Comparison of ENCODE assay signal across 8 cellular contexts in genomic region chr6:53547166-53547814, GRCh38. TPM values are rescaled to one million over a fixed set of nuclear protein-coding genes. Genes with fewer than 3 reads are reported as not detected.
DNase-seq lines count a peak whose midpoint lies in the region; ATAC-seq and TF ChIP-seq lines count a peak whose summit lies in the region.

No MANE protein-coding gene starts in this region.

- POLR2A ChIA-PET in activated CD4-positive, alpha-beta T cell treated with anti-CD3 and anti-CD28 coated beads, Interleukin-2, amount 10 ng/mL, durations not matched to agents 7 days and 5 days (lab: Charles Lee): no interaction called here

- peaks cover 7% of the 10 kb centered on the region for H3K36me3 Mint-ChIP-seq in activated CD4-positive, alpha-beta T cell treated with anti-CD3 and anti-CD28 coated beads, Interleukin-2, amount 10 ng/mL, durations not matched to agents 7 days and 5 days (ENCODE audit: low read depth)
- peaks cover 9% of the 10 kb centered on the region for H3K36me3 Mint-ChIP-seq in glutamatergic neuron (ENCODE audit: unreplicated experiment)

- H3K4me3 Mint-ChIP-seq in activated CD4-positive, alpha-beta T cell treated with anti-CD3 and anti-CD28 coated beads, Interleukin-2, amount 10 ng/mL, durations not matched to agents 7 days and 5 days: peak overlapping the region; percentile 76
- peak overlapping the region; percentile 92 for H3K4me3 Mint-ChIP-seq in glutamatergic neuron (ENCODE audit: unreplicated experiment)

- H3K27me3 Mint-ChIP-seq in activated CD4-positive, alpha-beta T cell treated with anti-CD3 and anti-CD28 coated beads, Interleukin-2, amount 10 ng/mL, durations not matched to agents 7 days and 5 days: peaks cover 16% of the 10 kb centered on the region
- peaks cover 4% of the 10 kb centered on the region for H3K27me3 Mint-ChIP-seq in glutamatergic neuron (ENCODE audit: unreplicated experiment)

- H3K4me3 ChIP-seq in skeletal muscle cell (ENCODE audit: low read depth, low read length): peak overlapping the region; percentile 74

- ATAC-seq in HG03103 (IDR thresholded peaks at IDR 0.05; ENCODE audit: low read depth, unreplicated experiment) (peak; percentile 13), SK-N-SH treated with all-trans-retinoic acid at 6 μM for 48 hours (peak; percentile 25)

- peaks cover 3% of the 10 kb centered on the region for H3K9me3 Mint-ChIP-seq in activated CD4-positive, alpha-beta T cell treated with anti-CD3 and anti-CD28 coated beads, Interleukin-2, amount 10 ng/mL, durations not matched to agents 7 days and 5 days
- peaks cover 4% of the 10 kb centered on the region for H3K9me3 Mint-ChIP-seq in glutamatergic neuron (ENCODE audit: unreplicated experiment)

- peak overlapping the region; percentile 78 for H3K27ac Mint-ChIP-seq in activated CD4-positive, alpha-beta T cell treated with anti-CD3 and anti-CD28 coated beads, Interleukin-2, amount 10 ng/mL, durations not matched to agents 7 days and 5 days
- peak overlapping the region; percentile 46 for H3K27ac Mint-ChIP-seq in glutamatergic neuron (ENCODE audit: unreplicated experiment)

- no peak for DNase-seq in activated CD4-positive, alpha-beta T cell treated with anti-CD3 and anti-CD28 coated beads, Interleukin-2, amount 10 ng/mL, durations not matched to agents 7 days and 5 days
- no peak for DNase-seq in activated CD4-positive, alpha-beta T cell treated with anti-CD3 and anti-CD28 coated beads for 1 hour
- DNase-seq in glutamatergic neuron (no peak), skeletal muscle cell (ENCODE audit: low read depth) (no peak), dedifferentiated amniotic fluid mesenchymal stem cell (ENCODE audit: extremely low spot score) (no peak), occipital lobe (lab: John Stamatoyannopoulos, UW) (no peak)

- TF ChIP-seq CTCF in glutamatergic neuron (IDR thresholded peaks at IDR 0.05; ENCODE audit: partially characterized antibody, unreplicated experiment): no peak

- H3K4me1 Mint-ChIP-seq in activated CD4-positive, alpha-beta T cell treated with anti-CD3 and anti-CD28 coated beads, Interleukin-2, amount 10 ng/mL, durations not matched to agents 7 days and 5 days: peaks cover 46% of the 10 kb centered on the region
- H3K4me1 Mint-ChIP-seq in glutamatergic neuron (ENCODE audit: low read depth, unreplicated experiment): peaks cover 7% of the 10 kb centered on the region

- CTCF ChIA-PET in activated CD4-positive, alpha-beta T cell treated with anti-CD3 and anti-CD28 coated beads, Interleukin-2, amount 10 ng/mL, durations not matched to agents 7 days and 5 days (lab: Charles Lee): interaction anchor here (0.7 to 2.2 kb wide), 5 partner anchors 8 to 102 kb away, joined by 3 to 7 read pairs (median 3); no protein-coding TSS in a partner anchor

TF ChIP-seq in SK-N-SH treated with all-trans-retinoic acid at 6 μM for 48 hours, 23 proteins besides CTCF, POLR2A, EP300 and RAD21:
- TF ChIP-seq ESRRG (CRISPR knock-in tag; IDR thresholded peaks at IDR 0.05): no peak
- TF ChIP-seq, protein P1, sequence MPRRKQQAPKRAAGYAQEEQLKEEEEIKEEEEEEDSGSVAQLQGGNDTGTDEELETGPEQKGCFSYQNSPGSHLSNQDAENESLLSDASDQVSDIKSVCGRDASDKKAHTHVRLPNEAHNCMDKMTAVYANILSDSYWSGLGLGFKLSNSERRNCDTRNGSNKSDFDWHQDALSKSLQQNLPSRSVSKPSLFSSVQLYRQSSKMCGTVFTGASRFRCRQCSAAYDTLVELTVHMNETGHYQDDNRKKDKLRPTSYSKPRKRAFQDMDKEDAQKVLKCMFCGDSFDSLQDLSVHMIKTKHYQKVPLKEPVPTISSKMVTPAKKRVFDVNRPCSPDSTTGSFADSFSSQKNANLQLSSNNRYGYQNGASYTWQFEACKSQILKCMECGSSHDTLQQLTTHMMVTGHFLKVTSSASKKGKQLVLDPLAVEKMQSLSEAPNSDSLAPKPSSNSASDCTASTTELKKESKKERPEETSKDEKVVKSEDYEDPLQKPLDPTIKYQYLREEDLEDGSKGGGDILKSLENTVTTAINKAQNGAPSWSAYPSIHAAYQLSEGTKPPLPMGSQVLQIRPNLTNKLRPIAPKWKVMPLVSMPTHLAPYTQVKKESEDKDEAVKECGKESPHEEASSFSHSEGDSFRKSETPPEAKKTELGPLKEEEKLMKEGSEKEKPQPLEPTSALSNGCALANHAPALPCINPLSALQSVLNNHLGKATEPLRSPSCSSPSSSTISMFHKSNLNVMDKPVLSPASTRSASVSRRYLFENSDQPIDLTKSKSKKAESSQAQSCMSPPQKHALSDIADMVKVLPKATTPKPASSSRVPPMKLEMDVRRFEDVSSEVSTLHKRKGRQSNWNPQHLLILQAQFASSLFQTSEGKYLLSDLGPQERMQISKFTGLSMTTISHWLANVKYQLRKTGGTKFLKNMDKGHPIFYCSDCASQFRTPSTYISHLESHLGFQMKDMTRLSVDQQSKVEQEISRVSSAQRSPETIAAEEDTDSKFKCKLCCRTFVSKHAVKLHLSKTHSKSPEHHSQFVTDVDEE (CRISPR knock-in tag; IDR thresholded peaks at IDR 0.05): no peak
- no peak for TF ChIP-seq ZC3H10 (CRISPR knock-in tag; IDR thresholded peaks at IDR 0.05)
- TF ChIP-seq OSR1 (CRISPR knock-in tag; IDR thresholded peaks at IDR 0.05): no peak
- TF ChIP-seq SNAI2 (CRISPR knock-in tag; IDR thresholded peaks at IDR 0.05): no peak
- no peak for TF ChIP-seq ZNF70 (CRISPR knock-in tag; IDR thresholded peaks at IDR 0.05)
- TF ChIP-seq ZFP3 (CRISPR knock-in tag; IDR thresholded peaks at IDR 0.05): no peak
- no peak for TF ChIP-seq ARNTL (CRISPR knock-in tag; IDR thresholded peaks at IDR 0.05; ENCODE audit: borderline replicate concordance, low read depth)
- TF ChIP-seq ZNF8 (CRISPR knock-in tag; IDR thresholded peaks at IDR 0.05): no peak
- TF ChIP-seq BACH2 (CRISPR knock-in tag; IDR thresholded peaks at IDR 0.05; ENCODE audit: borderline replicate concordance): no peak
- no peak for TF ChIP-seq CSDC2 (CRISPR knock-in tag; IDR thresholded peaks at IDR 0.05)
- TF ChIP-seq POU6F1 (CRISPR knock-in tag; IDR thresholded peaks at IDR 0.05; ENCODE audit: borderline replicate concordance, low read depth): no peak
- no peak for TF ChIP-seq GLIS3 (CRISPR knock-in tag; IDR thresholded peaks at IDR 0.05)
- no peak for TF ChIP-seq ZNF565 (CRISPR knock-in tag; conservative IDR thresholded peaks at IDR 0.05; ENCODE audit: low read depth)
- TF ChIP-seq, protein P2, sequence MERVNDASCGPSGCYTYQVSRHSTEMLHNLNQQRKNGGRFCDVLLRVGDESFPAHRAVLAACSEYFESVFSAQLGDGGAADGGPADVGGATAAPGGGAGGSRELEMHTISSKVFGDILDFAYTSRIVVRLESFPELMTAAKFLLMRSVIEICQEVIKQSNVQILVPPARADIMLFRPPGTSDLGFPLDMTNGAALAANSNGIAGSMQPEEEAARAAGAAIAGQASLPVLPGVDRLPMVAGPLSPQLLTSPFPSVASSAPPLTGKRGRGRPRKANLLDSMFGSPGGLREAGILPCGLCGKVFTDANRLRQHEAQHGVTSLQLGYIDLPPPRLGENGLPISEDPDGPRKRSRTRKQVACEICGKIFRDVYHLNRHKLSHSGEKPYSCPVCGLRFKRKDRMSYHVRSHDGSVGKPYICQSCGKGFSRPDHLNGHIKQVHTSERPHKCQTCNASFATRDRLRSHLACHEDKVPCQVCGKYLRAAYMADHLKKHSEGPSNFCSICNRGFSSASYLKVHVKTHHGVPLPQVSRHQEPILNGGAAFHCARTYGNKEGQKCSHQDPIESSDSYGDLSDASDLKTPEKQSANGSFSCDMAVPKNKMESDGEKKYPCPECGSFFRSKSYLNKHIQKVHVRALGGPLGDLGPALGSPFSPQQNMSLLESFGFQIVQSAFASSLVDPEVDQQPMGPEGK (CRISPR knock-in tag; IDR thresholded peaks at IDR 0.05; ENCODE audit: borderline replicate concordance): no peak
- no peak for TF ChIP-seq TOX (CRISPR knock-in tag; IDR thresholded peaks at IDR 0.05; ENCODE audit: borderline replicate concordance)
- no peak for TF ChIP-seq TCF4 (CRISPR knock-in tag; IDR thresholded peaks at IDR 0.05; ENCODE audit: borderline replicate concordance)

RNA-seq across cellular contexts. Expression of gene GCLC, which starts 2.4 kb away (rescaled TPM):
- 10 to 100 TPM; 21.0 to 23.8 TPM for total RNA-seq in activated CD4-positive, alpha-beta T cell treated with anti-CD3 and anti-CD28 coated beads, Interleukin-2, amount 10 ng/mL, durations not matched to agents 7 days and 5 days
- 29.1 TPM for total RNA-seq in glutamatergic neuron (ENCODE audit: unreplicated experiment)
- total RNA-seq in occipital lobe: 15.8 TPM
